8 cellular contexts compared by ENCODE assay signal in genomic region chr12:57836442-57837375, GRCh38. TPM values are rescaled to one million over a fixed set of nuclear protein-coding genes. Genes with fewer than 3 reads are reported as not detected.
DNase-seq lines count a peak whose midpoint lies in the region; ATAC-seq and TF ChIP-seq lines count a peak whose summit lies in the region.

No MANE protein-coding gene starts in this region.

- no peak for TF ChIP-seq CTCF in mesothelial cell of epicardium (IDR thresholded peaks at IDR 0.05; ENCODE audit: unreplicated experiment)
- TF ChIP-seq CTCF in type B pancreatic cell (conservative IDR thresholded peaks at IDR 0.05) = no peak

- H3K27ac Mint-ChIP-seq in mesothelial cell of epicardium (peak overlapping the region; percentile 98), type B pancreatic cell (peak overlapping the region; percentile 78)

- H3K27me3 Mint-ChIP-seq in mesothelial cell of epicardium (ENCODE audit: low read depth) (no peaks in the 10 kb centered on the region), type B pancreatic cell (no peaks in the 10 kb centered on the region)

- H3K4me3 ChIP-seq in HUES48 (ENCODE audit: low read depth, low read length) = no peak overlapping the region
- H3K4me3 ChIP-seq in duodenal mucosa (ENCODE audit: low read depth in 1 of 2, low read length in 2 of 2) = peak overlapping the region; percentile 9 to 23

- peak overlapping the region; percentile 69 for H3K27ac ChIP-seq in HUES48 (ENCODE audit: low read depth, low read length)
- H3K27ac ChIP-seq in duodenal mucosa (ENCODE audit: low read depth, low read length) = no peak overlapping the region

- H3K9me3 Mint-ChIP-seq in mesothelial cell of epicardium (no peaks in the 10 kb centered on the region), type B pancreatic cell (no peaks in the 10 kb centered on the region)

- H3K36me3 Mint-ChIP-seq in mesothelial cell of epicardium = no peaks in the 10 kb centered on the region
- H3K36me3 Mint-ChIP-seq in type B pancreatic cell = no peaks in the 10 kb centered on the region

- ATAC-seq in GM21447 (IDR thresholded peaks at IDR 0.05; ENCODE audit: unreplicated experiment) = peak; percentile 59

- H3K9ac ChIP-seq in HUES48 (ENCODE audit: low read depth, low read length) (no peak overlapping the region), duodenal mucosa (ENCODE audit: low read depth in 1 of 2, low read length in 2 of 2) (no peak overlapping the region)

- H3K4me3 Mint-ChIP-seq in mesothelial cell of epicardium = peak overlapping the region; percentile 71
- peak overlapping the region; percentile 83 for H3K4me3 Mint-ChIP-seq in type B pancreatic cell

- H3K36me3 ChIP-seq in HUES48 (ENCODE audit: control insufficient read depth, insufficient read depth, low read length) (no peaks in the 10 kb centered on the region), duodenal mucosa (ENCODE audit: control insufficient read depth in 1 of 2, insufficient read depth in 2 of 2, low read length in 2 of 2) (no peaks in the 10 kb centered on the region)

- DNase-seq in GM04504 (ENCODE audit: low read depth) = peak; percentile 68
- DNase-seq in SW 1271 (lab: John Stamatoyannopoulos, UW) = peak; percentile 51 to 76
- DNase-seq in mesothelial cell of epicardium (ENCODE audit: low spot score in 2 of 2, unreplicated experiment in 2 of 2) = peak; percentile 58 to 70
- DNase-seq in type B pancreatic cell (ENCODE audit: extremely low spot score, unreplicated experiment) = no peak
- no peak for DNase-seq in NCI-H2171 treated with DMSO at 0.1 percent for 48 hours (lab: John Stamatoyannopoulos, UW)

- H3K9me3 ChIP-seq in HUES48 (ENCODE audit: control insufficient read depth, insufficient read depth, low read length) = no peaks in the 10 kb centered on the region
- H3K9me3 ChIP-seq in duodenal mucosa (ENCODE audit: control insufficient read depth in 1 of 2, low read length in 2 of 2) = no peaks in the 10 kb centered on the region

- peaks cover 81% of the 10 kb centered on the region for H3K4me1 Mint-ChIP-seq in mesothelial cell of epicardium
- peaks cover 71% of the 10 kb centered on the region for H3K4me1 Mint-ChIP-seq in type B pancreatic cell (ENCODE audit: unreplicated experiment)

- H3K27me3 ChIP-seq in HUES48 (ENCODE audit: control insufficient read depth, insufficient read depth, low read length) (no peaks in the 10 kb centered on the region), duodenal mucosa (ENCODE audit: control insufficient read depth in 1 of 2, insufficient read depth in 2 of 2, low read length in 2 of 2) (no peaks in the 10 kb centered on the region)

- H3K4me1 ChIP-seq in HUES48 (ENCODE audit: control insufficient read depth, insufficient read depth, low read length) (peaks cover 74% of the 10 kb centered on the region), duodenal mucosa (ENCODE audit: control insufficient read depth in 1 of 2, insufficient read depth in 2 of 2, low read length in 2 of 2) (peaks cover 88 to 96% of the 10 kb centered on the region in 2 donors)

RNA-seq across cellular contexts. Expression of gene CTDSP2, which starts 9.8 kb away (rescaled TPM):
- 210 to 218 TPM (median 216 TPM) in 3 replicates for total RNA-seq in mesothelial cell of epicardium
- total RNA-seq in type B pancreatic cell (ENCODE audit: low replicate concordance) = 135 and 183 TPM in 2 replicates

RNA-seq across cellular contexts. Expression of gene AVIL, which starts 18.2 kb away (rescaled TPM):
- total RNA-seq in mesothelial cell of epicardium (4.0 to 5.3 TPM (median 4.7 TPM) in 3 replicates), type B pancreatic cell (ENCODE audit: low replicate concordance) (4.9 and 6.6 TPM in 2 replicates)

RNA-seq across cellular contexts. Expression of gene TSFM, which starts 54.1 kb away (rescaled TPM):
- total RNA-seq in mesothelial cell of epicardium (23.4 to 31.6 TPM (median 26.2 TPM) in 3 replicates), type B pancreatic cell (ENCODE audit: low replicate concordance) (30.4 and 33.0 TPM in 2 replicates)

Comparison
In these comparisons a context has a peak if more than half of its experiments do, and no peak if none do; other contexts are left out.
1. DNase-seq: peak in GM04504 (single experiment), SW 1271 (2 of 2) and mesothelial cell of epicardium (2 of 2); none in type B pancreatic cell (single experiment) and NCI-H2171 treated with DMSO at 0.1 percent for 48 hours (single experiment).